ENCODE assay signal across 4 cellular contexts in genomic region chr2:21386666-21387065, GRCh38.
"Had no signal": no experiment of that assay in that cellular context is flagged by ENCODE, and none has a peak within 500 bp of the region (broad histone marks: within the 10 kb centered on the region; RNA-seq: fewer than 3 reads in every experiment).

No MANE protein-coding gene starts in this region.

- H3K4me2 ChIP-seq: GM23338 had no signal

- H2AFZ ChIP-seq: GM23248, GM23338 had no signal

- H3K36me3 ChIP-seq: HAP-1 had no signal

- H3K9me3 ChIP-seq: HAP-1 had no signal

- ATAC-seq: GM23338, HCT116 had no signal

- H3K4me3 ChIP-seq: GM23248, GM23338, HAP-1 had no signal

- H3K27ac ChIP-seq: GM23248 had no signal

- H3K9ac ChIP-seq: GM23248 had no signal
